In the genomic region with DNA sequence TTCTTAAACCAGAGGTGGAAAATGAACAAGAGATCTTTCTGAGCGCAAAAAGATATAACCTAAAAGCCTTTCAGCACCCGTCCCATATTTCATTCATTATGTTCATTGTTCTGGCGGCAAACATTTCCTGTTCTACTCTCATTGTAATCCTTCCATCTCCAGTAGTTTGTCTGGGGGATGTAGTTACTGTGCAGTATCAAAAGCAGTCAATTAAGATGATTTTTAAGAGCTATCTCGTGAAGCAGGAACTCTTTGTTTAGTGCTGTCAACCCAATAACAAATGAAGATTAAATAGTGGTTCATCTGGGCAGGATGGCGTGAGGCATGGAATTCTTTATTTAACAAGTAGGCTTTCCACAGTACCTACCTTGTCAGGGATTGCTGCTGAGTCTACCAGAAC, we compare ENCODE assay signal across 19 cellular contexts.
DNase-seq lines count a peak whose midpoint lies in the region; TF ChIP-seq lines count a peak whose summit lies in the region.
"Had no signal": no experiment of that assay in that cellular context is flagged by ENCODE, and none has a peak within 500 bp of the region (broad histone marks: within the 10 kb centered on the region; RNA-seq: fewer than 3 reads in every experiment).

No MANE protein-coding gene starts in this region.

- H2AFZ ChIP-seq in smooth muscle cell (ENCODE audit: low read depth) (no peak overlapping the region), OCI-LY7 (ENCODE audit: low read length) (no peak overlapping the region)

- WGBS in smooth muscle cell (ENCODE audit: low lambda C conversion rate), result 39% methylated on average over 5 of the region's 5 CpGs

- H3K9me3 ChIP-seq in smooth muscle cell (replicated peaks; ENCODE audit: low read depth), result no peaks in the 10 kb centered on the region
- H3K9me3 ChIP-seq in OCI-LY7 (ENCODE audit: low read length), result no peaks in the 10 kb centered on the region
- H3K9me3 ChIP-seq: Peyer's patch, SJCRH30 had no signal

- CTCF ChIA-PET in OCI-LY7 (lab: Charles Lee; ENCODE audit: unreplicated experiment), result no interaction called here

- no peaks in the 10 kb centered on the region for H3K9me3 Mint-ChIP-seq in activated T-helper 2 cell treated with anti-CD3 and anti-CD28 coated beads, Interferon-gamma antibody, Interleukin-2, Interleukin-4, amounts not matched to agents 10 μg/mL and 5 μg/mL and 100 μg/mL, durations not matched to agents 14 hours and 24 hours and 36 hours

- DNase-seq in NCI-H748 (lab: John Stamatoyannopoulos, UW; ENCODE audit: unreplicated experiment) (peak; percentile 20), NCI-H748 treated with DMSO at 0.1 percent for 48 hours (lab: John Stamatoyannopoulos, UW) (no peak), SK-N-DZ (ENCODE audit: low spot score) (peak; percentile 81), left kidney (ENCODE audit: low read depth, low spot score) (peak; percentile 5), smooth muscle cell (lab: John Stamatoyannopoulos, UW; ENCODE audit: unreplicated experiment) (no peak), OCI-LY7 (ENCODE audit: low spot score) (no peak), T-helper 9 cell (no peak)
- no peak for DNase-seq in activated T-helper 2 cell treated with anti-CD3 and anti-CD28 coated beads, Interferon-gamma antibody, Interleukin-2, Interleukin-4, amounts not matched to agents 10 μg/mL and 5 μg/mL and 100 μg/mL, durations not matched to agents 14 hours and 24 hours and 36 hours (ENCODE audit: low spot score)
- DNase-seq: 8988T; AML-193; DMS79; IMR-90; NCI-H1105 treated with DMSO at 0.1 percent for 48 hours; NCI-H1694 treated with DMSO at 0.1 percent for 48 hours; NCI-H526; NK-92 treated with Interleukin-12 subunit alpha and Interleukin-12 subunit beta, amount 100 ng/mL, for 24 hours; Peyer's patch; SJCRH30 had no signal

- H3K4me3 ChIP-seq in smooth muscle cell (no peak overlapping the region), OCI-LY7 (ENCODE audit: low read depth, low read length, poor library complexity, severe bottlenecking) (no peak overlapping the region)
- H3K4me3 ChIP-seq: Peyer's patch, SJCRH30 had no signal

- TF ChIP-seq CTCF in smooth muscle cell (IDR thresholded peaks at IDR 0.05; ENCODE audit: borderline replicate concordance, insufficient read depth, poor library complexity, severe bottlenecking), result no peak
- no peak for TF ChIP-seq CTCF in OCI-LY7 (conservative IDR thresholded peaks at IDR 0.05; ENCODE audit: low read length)

- H4K20me1 ChIP-seq in smooth muscle cell (ENCODE audit: low read depth) (no peaks in the 10 kb centered on the region), OCI-LY7 (ENCODE audit: insufficient read depth, low read length) (no peaks in the 10 kb centered on the region)

- H3K27me3 Mint-ChIP-seq in activated T-helper 2 cell treated with anti-CD3 and anti-CD28 coated beads, Interferon-gamma antibody, Interleukin-2, Interleukin-4, amounts not matched to agents 10 μg/mL and 5 μg/mL and 100 μg/mL, durations not matched to agents 14 hours and 24 hours and 36 hours (ENCODE audit: low read depth), result no peaks in the 10 kb centered on the region

- H3K79me2 ChIP-seq in smooth muscle cell (ENCODE audit: low read depth) (no peaks in the 10 kb centered on the region), OCI-LY7 (ENCODE audit: insufficient read depth, low read depth, low read length) (no peaks in the 10 kb centered on the region)

- H3K27ac ChIP-seq in smooth muscle cell (ENCODE audit: low read depth) (no peak overlapping the region), OCI-LY7 (ENCODE audit: low read depth, low read length, poor library complexity, severe bottlenecking) (no peak overlapping the region)
- H3K27ac ChIP-seq: KMS-11, Peyer's patch, SJCRH30 had no signal

- H3K4me2 ChIP-seq in smooth muscle cell (peak overlapping the region; percentile 20), OCI-LY7 (ENCODE audit: low read length) (no peak overlapping the region)
- H3K4me2 ChIP-seq: KMS-11 had no signal

- H3K4me1 ChIP-seq in smooth muscle cell (ENCODE audit: low read depth) (no peaks in the 10 kb centered on the region), OCI-LY7 (ENCODE audit: insufficient read depth, low read length, poor library complexity, severe bottlenecking) (no peaks in the 10 kb centered on the region)
- H3K4me1 ChIP-seq: Peyer's patch, SJCRH30 had no signal

- intact Hi-C loops in activated T-helper 2 cell treated with anti-CD3 and anti-CD28 coated beads, Interferon-gamma antibody, Interleukin-2, Interleukin-4, amounts not matched to agents 10 μg/mL and 5 μg/mL and 100 μg/mL, durations not matched to agents 14 hours and 24 hours and 36 hours (cut with micrococcal nuclease), result no loop called here
- intact Hi-C loops in OCI-LY7 (cut with micrococcal nuclease; ENCODE audit: unreplicated experiment), result no loop called here

- no peaks in the 10 kb centered on the region for H3F3A ChIP-seq in smooth muscle cell (ENCODE audit: low read depth)

- no peaks in the 10 kb centered on the region for H3K36me3 ChIP-seq in smooth muscle cell (ENCODE audit: low read depth)
- H3K36me3 ChIP-seq in OCI-LY7 (ENCODE audit: insufficient read depth, low read length), result no peaks in the 10 kb centered on the region
- H3K36me3 ChIP-seq: Peyer's patch, SJCRH30 had no signal

- H3K36me3 Mint-ChIP-seq in activated T-helper 2 cell treated with anti-CD3 and anti-CD28 coated beads, Interferon-gamma antibody, Interleukin-2, Interleukin-4, amounts not matched to agents 10 μg/mL and 5 μg/mL and 100 μg/mL, durations not matched to agents 14 hours and 24 hours and 36 hours (ENCODE audit: low read depth), result no peaks in the 10 kb centered on the region

- H3K4me1 Mint-ChIP-seq in activated T-helper 2 cell treated with anti-CD3 and anti-CD28 coated beads, Interferon-gamma antibody, Interleukin-2, Interleukin-4, amounts not matched to agents 10 μg/mL and 5 μg/mL and 100 μg/mL, durations not matched to agents 14 hours and 24 hours and 36 hours (ENCODE audit: low read depth), result no peaks in the 10 kb centered on the region

- POLR2A ChIA-PET in OCI-LY7 (lab: Charles Lee), result interaction anchor here (0.5 kb wide), 1 partner anchor 982 kb away, joined by 3 read pairs; no protein-coding TSS in a partner anchor

- no peak overlapping the region for H3K27ac Mint-ChIP-seq in activated T-helper 2 cell treated with anti-CD3 and anti-CD28 coated beads, Interferon-gamma antibody, Interleukin-2, Interleukin-4, amounts not matched to agents 10 μg/mL and 5 μg/mL and 100 μg/mL, durations not matched to agents 14 hours and 24 hours and 36 hours

- no TSS peak for BruUV-seq in OCI-LY7 (replicated peaks; lab: Mats Ljungman, UMichigan)

- no peak overlapping the region for H3K9ac ChIP-seq in smooth muscle cell (ENCODE audit: low read depth)
- H3K9ac ChIP-seq: KMS-11 had no signal

- H3K4me3 Mint-ChIP-seq in activated T-helper 2 cell treated with anti-CD3 and anti-CD28 coated beads, Interferon-gamma antibody, Interleukin-2, Interleukin-4, amounts not matched to agents 10 μg/mL and 5 μg/mL and 100 μg/mL, durations not matched to agents 14 hours and 24 hours and 36 hours (ENCODE audit: low read depth), result no peak overlapping the region

- no peaks in the 10 kb centered on the region for H3K9me2 ChIP-seq in OCI-LY7 (ENCODE audit: insufficient read depth, low read length)

- no peaks in the 10 kb centered on the region for H3K27me3 ChIP-seq in smooth muscle cell (ENCODE audit: low read depth)
- H3K27me3 ChIP-seq: Peyer's patch had no signal

Comparison
In these comparisons a context has a peak if more than half of its experiments do, and no peak if none do; other contexts are left out.
1. DNase-seq: peak in NCI-H748 (single experiment), SK-N-DZ (single experiment) and left kidney (single experiment); none in NCI-H748 treated with DMSO at 0.1 percent for 48 hours (single experiment), smooth muscle cell (single experiment), activated T-helper 2 cell treated with anti-CD3 and anti-CD28 coated beads, Interferon-gamma antibody, Interleukin-2, Interleukin-4, amounts not matched to agents 10 μg/mL and 5 μg/mL and 100 μg/mL, durations not matched to agents 14 hours and 24 hours and 36 hours (single experiment), OCI-LY7 (single experiment) and T-helper 9 cell (single experiment).